In the genomic region with DNA sequence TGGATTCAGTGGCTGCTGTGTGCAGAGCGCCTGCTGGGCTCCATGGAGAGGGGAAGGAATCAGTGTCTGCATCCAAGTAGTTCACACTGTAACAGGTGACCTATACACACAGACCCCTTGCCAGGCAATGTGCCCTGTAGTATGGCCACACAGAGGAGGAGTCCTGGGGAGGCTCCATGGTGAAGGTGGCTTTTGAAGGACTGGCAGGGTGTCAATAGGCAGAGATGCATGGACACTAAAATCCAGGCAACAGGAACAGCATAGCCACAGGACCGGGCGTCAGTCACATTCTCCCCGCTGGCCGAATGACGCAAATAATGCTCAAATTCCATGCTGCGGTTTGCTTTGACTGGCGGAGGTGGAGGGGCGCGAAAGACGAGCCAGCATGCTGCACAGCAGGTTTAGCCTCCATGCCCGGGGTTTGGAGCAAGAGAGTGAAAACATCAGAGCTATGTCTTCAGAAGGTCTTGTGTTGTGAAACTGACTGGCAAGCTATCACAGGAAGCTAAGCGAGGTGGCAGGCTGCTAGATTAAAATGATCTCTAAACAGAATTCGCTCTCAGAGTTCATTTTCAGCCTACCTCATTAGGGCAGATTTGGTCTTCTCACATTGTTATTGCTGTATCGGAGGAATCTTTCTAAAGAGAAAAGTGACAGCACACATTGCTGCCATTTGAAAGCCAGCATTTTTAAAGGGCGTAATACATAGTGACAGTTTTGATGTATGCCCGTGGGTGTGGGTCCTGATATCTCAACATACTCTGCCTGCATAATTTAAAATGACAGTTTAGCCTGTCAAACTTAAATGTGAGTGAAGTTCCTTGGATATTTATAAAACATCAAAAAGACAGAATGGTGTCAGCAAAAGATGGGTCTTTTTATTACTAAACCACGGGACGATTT, we compare ENCODE assay signal across 8 cellular contexts.
DNase-seq lines count a peak whose midpoint lies in the region; ATAC-seq and TF ChIP-seq lines count a peak whose summit lies in the region.

No MANE protein-coding gene starts in this region.

- H3K27me3 ChIP-seq in muscle layer of colon (ENCODE audit: control insufficient read depth in 1 of 2, insufficient read depth in 2 of 2, low read length in 2 of 2) = no peaks in the 10 kb centered on the region

- H3K9me3 ChIP-seq in muscle layer of colon (ENCODE audit: low read length) = no peaks in the 10 kb centered on the region

- H3K9ac ChIP-seq in muscle layer of colon (ENCODE audit: low read length) = peak overlapping the region; percentile 100

- DNase-seq in NCI-H1105 treated with DMSO at 0.1 percent for 48 hours (lab: John Stamatoyannopoulos, UW) (peak; percentile 50), NCI-H1105 (lab: John Stamatoyannopoulos, UW) (no peak), NOMO-1 (lab: John Stamatoyannopoulos, UW; ENCODE audit: unreplicated experiment in 2 of 2) (peak; percentile 35 to 67), activated T-cell treated with anti-CD3 and anti-CD28 coated beads for 4 hours (peak; percentile 27), erythroblast (lab: John Stamatoyannopoulos, UW) (peak; percentile 74 to 78)
- DNase-seq in stimulated activated CD8-positive, alpha-beta memory T cell treated with anti-CD3 and anti-CD28 coated beads, Interleukin-4, amount 100 ng/mL, for 1 hour (ENCODE audit: low read depth in 2 of 2, low spot score in 1 of 2) = peak; percentile 20 to 33

- peaks cover 4% of the 10 kb centered on the region for H3K36me3 ChIP-seq in muscle layer of colon (ENCODE audit: insufficient read depth, low read length)

- peak overlapping the region; percentile 99 for H3K27ac ChIP-seq in muscle layer of colon (ENCODE audit: low read depth, low read length)

- peaks cover 27% of the 10 kb centered on the region for H3K4me1 ChIP-seq in muscle layer of colon (ENCODE audit: insufficient read depth, low read length)

- ATAC-seq in HG03045 (IDR thresholded peaks at IDR 0.05; ENCODE audit: unreplicated experiment) = no peak

- peak overlapping the region; percentile 90 to 100 for H3K4me3 ChIP-seq in muscle layer of colon (ENCODE audit: low read depth in 1 of 2, low read length in 2 of 2)

- peak; percentile 29 for TF ChIP-seq POLR2A in erythroblast (IDR thresholded peaks at IDR 0.05; ENCODE audit: low read length)
